17 cellular contexts compared by ENCODE assay signal in the genomic region with DNA sequence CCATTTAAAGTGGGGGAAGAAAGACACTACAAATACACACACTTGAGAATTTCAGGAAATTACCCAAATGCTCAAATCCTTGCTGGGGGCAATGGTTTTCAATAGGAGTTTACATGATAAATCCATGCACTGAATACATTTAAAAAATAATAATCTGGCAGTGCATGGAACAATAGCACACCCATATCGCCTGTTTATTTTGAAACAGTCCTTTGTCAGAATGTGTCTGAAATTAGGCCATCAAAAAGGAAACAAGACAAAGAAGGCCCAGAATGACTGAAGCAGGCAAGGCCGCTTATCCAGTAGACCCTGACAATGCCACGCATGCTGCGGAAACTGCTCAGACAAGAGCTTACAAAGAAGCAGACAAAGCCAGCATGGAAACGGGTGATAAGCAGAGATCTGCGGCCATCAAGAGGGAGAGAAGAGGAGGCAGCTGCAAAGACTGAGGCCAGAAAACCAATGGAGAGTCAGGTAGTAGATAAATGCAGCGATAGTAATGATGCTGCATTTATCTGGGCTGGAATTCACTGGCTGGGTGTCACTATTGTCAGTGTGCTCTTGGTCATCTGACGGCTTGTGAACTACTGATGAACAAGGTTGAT.
"Had no signal": no experiment of that assay in that cellular context is flagged by ENCODE, and none has a peak within 500 bp of the region (broad histone marks: within the 10 kb centered on the region; RNA-seq: fewer than 3 reads in every experiment).

No MANE protein-coding gene starts in this region.

- H3K27ac Mint-ChIP-seq: activated CD8-positive, alpha-beta memory T cell treated with anti-CD3 and anti-CD28 coated beads, Interleukin-2, amount 10 ng/mL, durations not matched to agents 7 days and 5 days; activated naive CD8-positive, alpha-beta T cell; memory B cell; T-helper 17 cell had no signal

- H3K9me3 ChIP-seq: esophagus squamous epithelium, thyroid gland had no signal

- ATAC-seq: activated CD8-positive, alpha-beta memory T cell treated with anti-CD3 and anti-CD28 coated beads, Interleukin-2, amount 10 ng/mL, durations not matched to agents 7 days and 5 days; activated T-cell treated with anti-CD3 and anti-CD28 coated beads, Interleukin-2, amount 50 U/mL, for 4 hours; left lobe of liver; T-helper 17 cell had no signal

- H3K4me3 ChIP-seq: cardiac muscle cell, esophagus squamous epithelium, thyroid gland had no signal

- DNase-seq: activated CD4-positive, alpha-beta T cell treated with anti-CD3 and anti-CD28 coated beads, Interleukin-2, amount 50 U/mL, for 4 hours; activated CD4-positive, CD25-positive, alpha-beta regulatory T cell treated with anti-CD3 and anti-CD28 coated beads, Interleukin-2, amount 50 U/mL, for 72 hours; activated CD8-positive, alpha-beta memory T cell treated with anti-CD3 and anti-CD28 coated beads, Interleukin-2, amount 10 ng/mL, durations not matched to agents 7 days and 5 days; activated effector memory CD4-positive, alpha-beta T cell treated with anti-CD3 and anti-CD28 coated beads, Interleukin-2, amount 50 U/mL, for 16 hours; activated T-cell treated with anti-CD3 and anti-CD28 coated beads, Interleukin-2, amount 50 U/mL, for 4 hours; esophagus squamous epithelium; foreskin fibroblast; glutamatergic neuron; stimulated activated CD4-positive, alpha-beta T cell treated with anti-CD3 and anti-CD28 coated beads, Interleukin-4, amount 100 ng/mL, for 4 hours; T-helper 17 cell; thyroid gland had no signal

- H3K36me3 ChIP-seq: cardiac muscle cell, esophagus squamous epithelium, thyroid gland had no signal

- H3K4me1 ChIP-seq: parathyroid adenoma had no signal

- H3K9me3 Mint-ChIP-seq: activated T-cell treated with anti-CD3 and anti-CD28 coated beads, Interleukin-2, amount 50 U/mL, for 4 hours; memory B cell; neural crest cell had no signal

- H3K27me3 Mint-ChIP-seq: activated CD8-positive, alpha-beta memory T cell treated with anti-CD3 and anti-CD28 coated beads, Interleukin-2, amount 10 ng/mL, durations not matched to agents 7 days and 5 days; activated naive CD8-positive, alpha-beta T cell had no signal

- H3K36me3 Mint-ChIP-seq: activated CD8-positive, alpha-beta memory T cell treated with anti-CD3 and anti-CD28 coated beads, Interleukin-2, amount 10 ng/mL, durations not matched to agents 7 days and 5 days; activated naive CD8-positive, alpha-beta T cell; memory B cell had no signal

- H3K27me3 ChIP-seq: cardiac muscle cell, esophagus squamous epithelium, thyroid gland had no signal

- H3K4me1 Mint-ChIP-seq: activated CD8-positive, alpha-beta memory T cell treated with anti-CD3 and anti-CD28 coated beads, Interleukin-2, amount 10 ng/mL, durations not matched to agents 7 days and 5 days; memory B cell had no signal

- H3K4me3 Mint-ChIP-seq: activated CD8-positive, alpha-beta memory T cell treated with anti-CD3 and anti-CD28 coated beads, Interleukin-2, amount 10 ng/mL, durations not matched to agents 7 days and 5 days; activated naive CD8-positive, alpha-beta T cell; activated T-cell treated with anti-CD3 and anti-CD28 coated beads, Interleukin-2, amount 50 U/mL, for 4 hours; memory B cell; neural crest cell; T-helper 17 cell had no signal

- H3K27ac ChIP-seq: cardiac muscle cell, parathyroid adenoma, thyroid gland had no signal
